ENCODE assay signal across 8 cellular contexts in genomic region chr7:26198133-26198780, GRCh38. TPM values are rescaled to one million over a fixed set of nuclear protein-coding genes. Genes with fewer than 3 reads are reported as not detected.
DNase-seq lines count a peak whose midpoint lies in the region; TF ChIP-seq lines count a peak whose summit lies in the region.

No MANE protein-coding gene starts in this region.

- peak overlapping the region; percentile 98 to 100 (median 99) for H3K4me3 Mint-ChIP-seq in IgD-negative memory B cell
- H3K4me3 Mint-ChIP-seq in activated T-helper 1 cell treated with anti-CD3 and anti-CD28 coated beads, Interleukin-12 subunit alpha, Interleukin-12 subunit beta, Interleukin-2, Interleukin-4 antibody, amounts not matched to agents 30 ng/mL and 10 ng/mL and 1 ng/mL, durations not matched to agents 14 hours and 24 hours and 36 hours = peak overlapping the region; percentile 100

- no peaks in the 10 kb centered on the region for H3K27me3 ChIP-seq in spleen (replicated peaks in 1 of 7)

- H3K27me3 Mint-ChIP-seq in IgD-negative memory B cell = no peaks in the 10 kb centered on the region
- no peaks in the 10 kb centered on the region for H3K27me3 Mint-ChIP-seq in activated T-helper 1 cell treated with anti-CD3 and anti-CD28 coated beads, Interleukin-12 subunit alpha, Interleukin-12 subunit beta, Interleukin-2, Interleukin-4 antibody, amounts not matched to agents 30 ng/mL and 10 ng/mL and 1 ng/mL, durations not matched to agents 14 hours and 24 hours and 36 hours (ENCODE audit: insufficient read depth)

- H3K36me3 Mint-ChIP-seq in IgD-negative memory B cell = peaks cover 18% of the 10 kb centered on the region
- peaks cover 75% of the 10 kb centered on the region for H3K36me3 Mint-ChIP-seq in activated T-helper 1 cell treated with anti-CD3 and anti-CD28 coated beads, Interleukin-12 subunit alpha, Interleukin-12 subunit beta, Interleukin-2, Interleukin-4 antibody, amounts not matched to agents 30 ng/mL and 10 ng/mL and 1 ng/mL, durations not matched to agents 14 hours and 24 hours and 36 hours (ENCODE audit: low read depth)

- peaks cover 42 to 61% (median 43%) of the 10 kb centered on the region in 3 donors for H3K4me1 Mint-ChIP-seq in IgD-negative memory B cell
- H3K4me1 Mint-ChIP-seq in activated T-helper 1 cell treated with anti-CD3 and anti-CD28 coated beads, Interleukin-12 subunit alpha, Interleukin-12 subunit beta, Interleukin-2, Interleukin-4 antibody, amounts not matched to agents 30 ng/mL and 10 ng/mL and 1 ng/mL, durations not matched to agents 14 hours and 24 hours and 36 hours (ENCODE audit: low read depth) = peaks cover 44% of the 10 kb centered on the region

- peak overlapping the region; percentile 99 to 100 (median 100) for H3K27ac ChIP-seq in spleen

- intact Hi-C loops in activated T-helper 1 cell treated with anti-CD3 and anti-CD28 coated beads, Interleukin-12 subunit alpha, Interleukin-12 subunit beta, Interleukin-2, Interleukin-4 antibody, amounts not matched to agents 30 ng/mL and 10 ng/mL and 1 ng/mL, durations not matched to agents 14 hours and 24 hours and 36 hours (cut with micrococcal nuclease) = loop anchor here (1.0 to 5.0 kb wide), 4 partner anchors 107 to 306 kb away; no protein-coding TSS in a partner anchor
- intact Hi-C loops in spleen (cut with DNase I; ENCODE audit: low total_unique reads) = loop anchor here (5.0 to 10.0 kb wide), 3 partner anchors 89 to 164 kb away; no protein-coding TSS in a partner anchor

- peak overlapping the region; percentile 99 to 100 (median 100) for H3K27ac Mint-ChIP-seq in IgD-negative memory B cell
- peak overlapping the region; percentile 100 for H3K27ac Mint-ChIP-seq in activated T-helper 1 cell treated with anti-CD3 and anti-CD28 coated beads, Interleukin-12 subunit alpha, Interleukin-12 subunit beta, Interleukin-2, Interleukin-4 antibody, amounts not matched to agents 30 ng/mL and 10 ng/mL and 1 ng/mL, durations not matched to agents 14 hours and 24 hours and 36 hours

- peaks cover 0 to 2% (median 0%) of the 10 kb centered on the region in 3 donors for H3K9me3 Mint-ChIP-seq in IgD-negative memory B cell
- H3K9me3 Mint-ChIP-seq in activated T-helper 1 cell treated with anti-CD3 and anti-CD28 coated beads, Interleukin-12 subunit alpha, Interleukin-12 subunit beta, Interleukin-2, Interleukin-4 antibody, amounts not matched to agents 30 ng/mL and 10 ng/mL and 1 ng/mL, durations not matched to agents 14 hours and 24 hours and 36 hours = no peaks in the 10 kb centered on the region

- no peak for TF ChIP-seq POLR2A in spleen (IDR thresholded peaks at IDR 0.05)

- no peaks in the 10 kb centered on the region for H3K9me3 ChIP-seq in spleen

- H3K36me3 ChIP-seq in spleen = peaks cover 0 to 57% (median 42%) of the 10 kb centered on the region in 6 donors

- WGBS in spleen, 5 donors = 0% methylated on average over 6 of the region's 6 CpGs

- H3K4me1 ChIP-seq in spleen = peaks cover 45 to 69% (median 56%) of the 10 kb centered on the region in 6 donors

- H3K4me3 ChIP-seq in iPS-11a (ENCODE audit: low read depth, low read length) (peak overlapping the region; percentile 100), spleen (peak overlapping the region; percentile 51 to 93 (median 89))

- peak; percentile 69 for DNase-seq in DMS53 (lab: John Stamatoyannopoulos, UW)
- no peak for DNase-seq in activated T-helper 1 cell treated with anti-CD3 and anti-CD28 coated beads, Interleukin-12 subunit alpha, Interleukin-12 subunit beta, Interleukin-2, Interleukin-4 antibody, amounts not matched to agents 30 ng/mL and 10 ng/mL and 1 ng/mL, durations not matched to agents 14 hours and 24 hours and 36 hours (ENCODE audit: low spot score)
- DNase-seq in spleen = no peak
- DNase-seq in COR-L47 (lab: John Stamatoyannopoulos, UW) = no peak
- DNase-seq in epidermal melanocyte (ENCODE audit: insufficient read length, low spot score) = no peak
- no peak for DNase-seq in KG1 (lab: John Stamatoyannopoulos, UW)

- TF ChIP-seq CTCF in spleen (IDR thresholded peaks at IDR 0.05 in 8 of 11, conservative IDR thresholded peaks at IDR 0.05 in 3 of 11) = peak; percentile 29 to 82 (median 71)

RNA-seq across cellular contexts. Expression of gene HNRNPA2B1, which starts 2.3 kb away (rescaled TPM):
- polyA plus RNA-seq in IgD-negative memory B cell (708 TPM), spleen (100 to 1,000 TPM; 509 to 690 (median 538) TPM)
- 821 and 823 TPM in 2 replicates for total RNA-seq in activated T-helper 1 cell treated with anti-CD3 and anti-CD28 coated beads, Interleukin-12 subunit alpha, Interleukin-12 subunit beta, Interleukin-2, Interleukin-4 antibody, amounts not matched to agents 30 ng/mL and 10 ng/mL and 1 ng/mL, durations not matched to agents 14 hours and 24 hours and 36 hours
- 100 to 1,000 TPM; 267 to 549 (median 418) TPM for total RNA-seq in spleen

RNA-seq across cellular contexts. Expression of gene CBX3, which starts 3.3 kb away (rescaled TPM):
- polyA plus RNA-seq in IgD-negative memory B cell (68.7 TPM), spleen (100 to 1,000 TPM; 125 to 146 (median 133) TPM)
- total RNA-seq in activated T-helper 1 cell treated with anti-CD3 and anti-CD28 coated beads, Interleukin-12 subunit alpha, Interleukin-12 subunit beta, Interleukin-2, Interleukin-4 antibody, amounts not matched to agents 30 ng/mL and 10 ng/mL and 1 ng/mL, durations not matched to agents 14 hours and 24 hours and 36 hours = 284 and 298 TPM in 2 replicates
- 100 to 1,000 TPM in 3 of 7 donors, 10 to 100 TPM in 4; 87.3 to 114 (median 95.4) TPM for total RNA-seq in spleen

RNA-seq across cellular contexts. Expression of gene NFE2L3, which starts 46.3 kb away (rescaled TPM):
- 4.9 TPM for polyA plus RNA-seq in IgD-negative memory B cell
- 80.1 TPM in 2 replicates for total RNA-seq in activated T-helper 1 cell treated with anti-CD3 and anti-CD28 coated beads, Interleukin-12 subunit alpha, Interleukin-12 subunit beta, Interleukin-2, Interleukin-4 antibody, amounts not matched to agents 30 ng/mL and 10 ng/mL and 1 ng/mL, durations not matched to agents 14 hours and 24 hours and 36 hours
- total RNA-seq in spleen = 10 to 100 TPM in 4 of 7 donors, 1 to 10 TPM in 3; 6.2 to 12.7 (median 10.1) TPM
- 1 to 10 TPM; 4.9 to 6.5 (median 5.9) TPM for polyA plus RNA-seq in spleen
